In genomic region chr17:7685533-7686220, GRCh38 we compare ENCODE assay signal across 8 cellular contexts. TPM values are rescaled to one million over a fixed set of nuclear protein-coding genes. Genes with fewer than 3 reads are reported as not detected.
A peak's percentile ranks its signal among the peaks of the same experiment; 100 is the strongest.
DNase-seq lines count a peak whose midpoint lies in the region; ATAC-seq, FAIRE-seq and TF ChIP-seq lines count a peak whose summit lies in the region.

No MANE protein-coding gene starts in this region.

- H4K8ac ChIP-seq in H1 (ENCODE audit: extremely low read depth, insufficient read depth, low read length) = peak overlapping the region; percentile 100; the same call in 1 of the 2 replicates

- H3K4me1 ChIP-seq in H1 (replicated peaks in 1 of 4; ENCODE audit: control insufficient read depth in 3 of 4, insufficient read depth in 4 of 4, low read length in 3 of 4) = peaks cover 0 to 11% (median 4%) of the 10 kb centered on the region in 4 experiments; a peak in 4 of 7 replicates

- peak overlapping the region; percentile 75 to 100 (median 94) for H3K4me3 ChIP-seq in H1 (ENCODE audit: extremely low read depth in 1 of 4, insufficient read depth in 2 of 4, low read depth in 3 of 4, low read length in 4 of 4)

- H3K4me3 Mint-ChIP-seq in activated CD8-positive, alpha-beta memory T cell treated with anti-CD3 and anti-CD28 coated beads, Interleukin-2, amount 10 ng/mL, durations not matched to agents 7 days and 5 days = peak overlapping the region; percentile 96

- no peak overlapping the region for H2AFZ ChIP-seq in H1 (ENCODE audit: low read length)

- H3K27ac ChIP-seq in C4-2B (peak overlapping the region; percentile 98), H1 (ENCODE audit: low read depth, low read length) (peak overlapping the region; percentile 99)

- H3K23me2 ChIP-seq in H1 (ENCODE audit: low read depth, low read length) = peaks cover 16% of the 10 kb centered on the region

- peaks cover 7 to 10% of the 10 kb centered on the region in 2 experiments for H4K20me1 ChIP-seq in H1 (replicated peaks in 1 of 2; ENCODE audit: control insufficient read depth in 1 of 2, insufficient read depth in 2 of 2, low read length in 2 of 2)

- H3K4me2 ChIP-seq in H1 (ENCODE audit: insufficient read depth in 1 of 2, low read depth in 2 of 2, low read length in 2 of 2) = peak overlapping the region; percentile 84 to 91

- TF ChIP-seq POLR2A in H1 (IDR thresholded peaks at IDR 0.05; ENCODE audit: control extremely low read depth in 1 of 2, low read depth in 2 of 2, low read length in 2 of 2) = peak; percentile 77 to 82; a peak in 2 of 3 replicates

- H3K79me2 ChIP-seq in H1 (ENCODE audit: control insufficient read depth in 1 of 2, insufficient read depth in 2 of 2, low read length in 2 of 2) = peaks cover 25 to 71% of the 10 kb centered on the region in 2 experiments

- TF ChIP-seq CTCF in C4-2B (conservative IDR thresholded peaks at IDR 0.05) (no peak), H1 (IDR thresholded peaks at IDR 0.05; ENCODE audit: control extremely low read depth in 1 of 3, insufficient read depth in 1 of 3, low read depth in 1 of 3, low read length in 3 of 3) (no peak)

- peak; percentile 93 for DNase-seq in NOMO-1 treated with DMSO at 0.1 percent for 48 hours (lab: John Stamatoyannopoulos, UW; ENCODE audit: unreplicated experiment)
- peak; percentile 95 for DNase-seq in activated CD8-positive, alpha-beta memory T cell treated with anti-CD3 and anti-CD28 coated beads, Interleukin-2, amount 10 ng/mL, durations not matched to agents 7 days and 5 days
- DNase-seq in H1 (ENCODE audit: low read depth in 1 of 2, low spot score in 2 of 2) = peak in 1 of 2 experiments; percentile 91
- peak; percentile 96 for DNase-seq in mesenteric fat pad (ENCODE audit: low spot score)
- DNase-seq in stimulated activated CD8-positive, alpha-beta memory T cell treated with anti-CD3 and anti-CD28 coated beads, Interleukin-15, amount 100 ng/mL, for 1 hour (ENCODE audit: low read depth) = peak; percentile 73

- 0 out of 2 replicates have a peak overlapping the region, but pooled peaks have one; percentile 1 for H2BK15ac ChIP-seq in H1 (ENCODE audit: low read length)

- H4K5ac ChIP-seq in H1 (ENCODE audit: insufficient read length, low read depth, low read length) = peak overlapping the region; percentile 80

- ATAC-seq in GM19372 (IDR thresholded peaks at IDR 0.05; ENCODE audit: low read depth, unreplicated experiment) (peak; percentile 45), HG03565 (IDR thresholded peaks at IDR 0.05; ENCODE audit: unreplicated experiment) (peak; percentile 42)
- ATAC-seq in activated CD8-positive, alpha-beta memory T cell treated with anti-CD3 and anti-CD28 coated beads, Interleukin-2, amount 10 ng/mL, durations not matched to agents 7 days and 5 days = peak; percentile 65

- H3K9ac ChIP-seq in H1 (replicated peaks in 1 of 4; ENCODE audit: extremely low read depth in 1 of 4, low read depth in 3 of 4, low read length in 3 of 4) = peak overlapping the region; percentile 78 to 100 (median 98)

- peaks cover 13% of the 10 kb centered on the region for H3K79me1 ChIP-seq in H1 (ENCODE audit: low read depth, low read length)

- no peaks in the 10 kb centered on the region for H3K9me3 Mint-ChIP-seq in activated CD8-positive, alpha-beta memory T cell treated with anti-CD3 and anti-CD28 coated beads, Interleukin-2, amount 10 ng/mL, durations not matched to agents 7 days and 5 days (ENCODE audit: low read depth)

- H3K4me1 Mint-ChIP-seq in activated CD8-positive, alpha-beta memory T cell treated with anti-CD3 and anti-CD28 coated beads, Interleukin-2, amount 10 ng/mL, durations not matched to agents 7 days and 5 days = peaks cover 34% of the 10 kb centered on the region

- H2BK20ac ChIP-seq in H1 (ENCODE audit: low read length) = no peak overlapping the region

- H2BK120ac ChIP-seq in H1 (replicated peaks; ENCODE audit: low read depth, low read length) = peak overlapping the region; percentile 6

- peak overlapping the region; percentile 99; the same call in 1 of the 2 replicates for H2AK5ac ChIP-seq in H1 (ENCODE audit: low read depth, low read length)

- POLR2A ChIA-PET in H1 (lab: Charles Lee; ENCODE audit: partially characterized antibody) = interaction anchor here (0.6 to 58.0 kb wide), 26 partner anchors 18 to 451 kb away, joined by 3 to 2272 read pairs (median 5); partner anchors contain the start of genes ATP1B2, CD68, CNTROB and DNAH2

- H3K9me3 ChIP-seq in H1 (ENCODE audit: insufficient read depth in 2 of 2, low read depth in 1 of 2, low read length in 1 of 2) = no peaks in the 10 kb centered on the region

- 11% methylated on average over 44 of the region's 44 CpGs; no CpG with 5 or more reads in 1 of the 2 experiments for WGBS in H1 (ENCODE audit: extremely low coverage in 1 of 2, insufficient coverage in 1 of 2, insufficient read length in 1 of 2, insufficient replicate concordance in 2 of 2, low coverage in 1 of 2, low lambda C conversion rate in 2 of 2, missing lambda C conversion rate in 1 of 2), 2 experiments

- no peak for TF ChIP-seq EP300 in H1 (IDR thresholded peaks at IDR 0.05; ENCODE audit: borderline replicate concordance in 1 of 2, low read depth in 2 of 2, low read length in 2 of 2)

- peaks cover 0 to 4% (median 0%) of the 10 kb centered on the region in 4 experiments; a peak in 2 of 8 replicates for H3K36me3 ChIP-seq in H1 (ENCODE audit: control insufficient read depth in 2 of 4, insufficient read depth in 4 of 4, low read length in 3 of 4)

- peak overlapping the region; percentile 97 for H3K27ac Mint-ChIP-seq in activated CD8-positive, alpha-beta memory T cell treated with anti-CD3 and anti-CD28 coated beads, Interleukin-2, amount 10 ng/mL, durations not matched to agents 7 days and 5 days

- H3K27me3 ChIP-seq in H1 (replicated peaks in 1 of 4; ENCODE audit: control insufficient read depth in 3 of 4, extremely low read depth in 1 of 4, insufficient read depth in 3 of 4, low read length in 3 of 4) = no peaks in the 10 kb centered on the region

- peak overlapping the region; percentile 90 for H3K18ac ChIP-seq in H1 (ENCODE audit: extremely low read depth, low read length)

- H3K4ac ChIP-seq in H1 (replicated peaks; ENCODE audit: insufficient read length, low read depth, low read length) = peak overlapping the region; percentile 92

- peaks cover 28% of the 10 kb centered on the region for H3K36me3 Mint-ChIP-seq in activated CD8-positive, alpha-beta memory T cell treated with anti-CD3 and anti-CD28 coated beads, Interleukin-2, amount 10 ng/mL, durations not matched to agents 7 days and 5 days

- no peaks in the 10 kb centered on the region for H3K27me3 Mint-ChIP-seq in activated CD8-positive, alpha-beta memory T cell treated with anti-CD3 and anti-CD28 coated beads, Interleukin-2, amount 10 ng/mL, durations not matched to agents 7 days and 5 days

- peak overlapping the region; percentile 100 for H2BK12ac ChIP-seq in H1 (ENCODE audit: low read depth, low read length)

- H3K56ac ChIP-seq in H1 (replicated peaks; ENCODE audit: insufficient read length, low read depth, low read length) = peak overlapping the region; percentile 13

- H4K91ac ChIP-seq in H1 (replicated peaks; ENCODE audit: insufficient read length, low read length) = peak overlapping the region; percentile 12

- H3K23ac ChIP-seq in H1 (ENCODE audit: insufficient read length) = no peak overlapping the region

- peak overlapping the region; percentile 99 for H2BK5ac ChIP-seq in H1 (ENCODE audit: low read depth, low read length)

- FAIRE-seq in H1 (lab: Jason Lieb, UNC) = peak; percentile 68

- TF ChIP-seq RAD21 in H1 (IDR thresholded peaks at IDR 0.05 in 1 of 2, conservative IDR thresholded peaks at IDR 0.05 in 1 of 2; ENCODE audit: low read depth in 2 of 2, low read length in 2 of 2) = peak; percentile 5 to 9; a peak in 2 of 4 replicates

- H3K14ac ChIP-seq in H1 (ENCODE audit: insufficient read length) = no peak overlapping the region

- CTCF ChIA-PET in activated CD8-positive, alpha-beta memory T cell treated with anti-CD3 and anti-CD28 coated beads, Interleukin-2, amount 10 ng/mL, durations not matched to agents 7 days and 5 days (lab: Charles Lee) = interaction anchor here (0.7 to 6.3 kb wide), 15 partner anchors 11 to 250 kb away, joined by 3 to 81 read pairs (median 5); partner anchors contain the start of genes CD68, FXR2, MPDU1 and NAA38
- CTCF ChIA-PET in H1 (lab: Charles Lee; ENCODE audit: partially characterized antibody) = interaction anchor here (0.6 to 11.3 kb wide), 19 partner anchors 11 to 1604 kb away, joined by 3 to 199 read pairs (median 12); partner anchors contain the start of genes ATP1B2, DNAH2, EFNB3 and SAT2

RNA-seq across cellular contexts. Expression of gene TP53, which starts 1.6 kb away (rescaled TPM):
- total RNA-seq in activated CD8-positive, alpha-beta memory T cell treated with anti-CD3 and anti-CD28 coated beads, Interleukin-2, amount 10 ng/mL, durations not matched to agents 7 days and 5 days = 100 to 1,000 TPM; 137 to 171 TPM
- 198 and 210 TPM in 2 replicates for total RNA-seq in H1 (2021; fragmentation: NEBNext Ultra II Directional; extraction: Animal tissue kit (Norgen Biotek cat#: 25700))
- 143 and 149 TPM in 2 replicates for polyA plus RNA-seq in H1 (2011; rRNA removed)
- 84.3 TPM for polyA plus RNA-seq in H1 (2011; cell fraction: cytosol; rRNA removed)
- polyA plus RNA-seq in H1 (2011; cell fraction: nucleus; rRNA removed) = 102 TPM
- 174 to 217 TPM (median 194 TPM) in 4 replicates for polyA plus RNA-seq in H1 (2012, experiment 1 of 2)
- polyA plus RNA-seq in H1 (2012, experiment 2 of 2) = 263 TPM
- polyA plus RNA-seq in H1 (2013, experiment 1 of 2) = 192 TPM
- polyA plus RNA-seq in H1 (2013, experiment 2 of 2) = 190 TPM
- polyA minus RNA-seq in H1 (2011; rRNA and poly(A)+ RNA removed) = 136 TPM in 2 replicates
- polyA minus RNA-seq in H1 (2011; cell fraction: cytosol; rRNA and poly(A)+ RNA removed) = 107 TPM
- 55.7 TPM for polyA minus RNA-seq in H1 (2011; cell fraction: nucleus; rRNA and poly(A)+ RNA removed)
- 42.3 TPM for total RNA-seq in mesenteric fat pad

RNA-seq across cellular contexts. Expression of gene WRAP53, which starts 2.6 kb away (rescaled TPM):
- total RNA-seq in activated CD8-positive, alpha-beta memory T cell treated with anti-CD3 and anti-CD28 coated beads, Interleukin-2, amount 10 ng/mL, durations not matched to agents 7 days and 5 days = 10 to 100 TPM; 28.0 to 29.0 TPM
- 29.3 and 30.1 TPM in 2 replicates for total RNA-seq in H1 (2021; fragmentation: NEBNext Ultra II Directional; extraction: Animal tissue kit (Norgen Biotek cat#: 25700))
- polyA plus RNA-seq in H1 (2011; rRNA removed) = 29.2 and 38.4 TPM in 2 replicates
- 24.4 TPM for polyA plus RNA-seq in H1 (2011; cell fraction: cytosol; rRNA removed)
- polyA plus RNA-seq in H1 (2011; cell fraction: nucleus; rRNA removed) = 42.9 TPM
- polyA plus RNA-seq in H1 (2012, experiment 1 of 2) = 23.4 to 35.3 TPM (median 32.4 TPM) in 4 replicates
- polyA plus RNA-seq in H1 (2012, experiment 2 of 2) = 38.6 TPM
- polyA plus RNA-seq in H1 (2013, experiment 1 of 2) = 21.8 TPM
- polyA plus RNA-seq in H1 (2013, experiment 2 of 2) = 19.4 TPM
- polyA minus RNA-seq in H1 (2011; rRNA and poly(A)+ RNA removed) = 14.3 and 16.1 TPM in 2 replicates
- 12.0 TPM for polyA minus RNA-seq in H1 (2011; cell fraction: cytosol; rRNA and poly(A)+ RNA removed)
- polyA minus RNA-seq in H1 (2011; cell fraction: nucleus; rRNA and poly(A)+ RNA removed) = 10.0 TPM
- total RNA-seq in mesenteric fat pad = 4.9 TPM

RNA-seq across cellular contexts. Expression of gene EFNB3, which starts 19.3 kb away (rescaled TPM):
- total RNA-seq in activated CD8-positive, alpha-beta memory T cell treated with anti-CD3 and anti-CD28 coated beads, Interleukin-2, amount 10 ng/mL, durations not matched to agents 7 days and 5 days = not detected
- total RNA-seq in H1 (2021; fragmentation: NEBNext Ultra II Directional; extraction: Animal tissue kit (Norgen Biotek cat#: 25700)) = 15.0 and 16.0 TPM in 2 replicates
- 27.1 and 27.3 TPM in 2 replicates for polyA plus RNA-seq in H1 (2011; rRNA removed)
- 19.9 TPM for polyA plus RNA-seq in H1 (2011; cell fraction: cytosol; rRNA removed)
- 40.5 TPM for polyA plus RNA-seq in H1 (2011; cell fraction: nucleus; rRNA removed)
- 15.2 to 17.2 TPM (median 16.3 TPM) in 4 replicates for polyA plus RNA-seq in H1 (2012, experiment 1 of 2)
- polyA plus RNA-seq in H1 (2012, experiment 2 of 2) = 20.2 TPM
- polyA plus RNA-seq in H1 (2013, experiment 1 of 2) = 18.0 TPM
- polyA plus RNA-seq in H1 (2013, experiment 2 of 2) = 18.9 TPM
- 14.9 and 18.5 TPM in 2 replicates for polyA minus RNA-seq in H1 (2011; rRNA and poly(A)+ RNA removed)
- 8.7 TPM for polyA minus RNA-seq in H1 (2011; cell fraction: cytosol; rRNA and poly(A)+ RNA removed)
- 9.7 TPM for polyA minus RNA-seq in H1 (2011; cell fraction: nucleus; rRNA and poly(A)+ RNA removed)
- 0.58 TPM for total RNA-seq in mesenteric fat pad

RNA-seq across cellular contexts. Expression of gene DNAH2, which starts 31.9 kb away (rescaled TPM):
- not detected for total RNA-seq in activated CD8-positive, alpha-beta memory T cell treated with anti-CD3 and anti-CD28 coated beads, Interleukin-2, amount 10 ng/mL, durations not matched to agents 7 days and 5 days
- total RNA-seq in H1 (2021; fragmentation: NEBNext Ultra II Directional; extraction: Animal tissue kit (Norgen Biotek cat#: 25700)) = 0.13 and 0.21 TPM in 2 replicates
- 0.18 and 0.25 TPM in 2 replicates for polyA plus RNA-seq in H1 (2011; rRNA removed)
- 0.27 TPM for polyA plus RNA-seq in H1 (2011; cell fraction: cytosol; rRNA removed)
- 0.86 TPM for polyA plus RNA-seq in H1 (2011; cell fraction: nucleus; rRNA removed)
- polyA plus RNA-seq in H1 (2012, experiment 1 of 2) = 0.04 to 0.18 TPM (median 0.11 TPM) in 4 replicates
- 0.13 TPM for polyA plus RNA-seq in H1 (2012, experiment 2 of 2)
- 0.12 TPM for polyA plus RNA-seq in H1 (2013, experiment 1 of 2)
- 0.06 TPM for polyA plus RNA-seq in H1 (2013, experiment 2 of 2)
- 0.32 and 0.50 TPM in 2 replicates for polyA minus RNA-seq in H1 (2011; rRNA and poly(A)+ RNA removed)
- polyA minus RNA-seq in H1 (2011; cell fraction: cytosol; rRNA and poly(A)+ RNA removed) = 0.44 TPM
- 0.50 TPM for polyA minus RNA-seq in H1 (2011; cell fraction: nucleus; rRNA and poly(A)+ RNA removed)
- 0.26 TPM for total RNA-seq in mesenteric fat pad

RNA-seq across cellular contexts. Expression of gene ATP1B2, which starts 35.0 kb away (rescaled TPM):
- under 1 TPM in 1 of 2 experiments, not detected in 1; 0.47 TPM for total RNA-seq in activated CD8-positive, alpha-beta memory T cell treated with anti-CD3 and anti-CD28 coated beads, Interleukin-2, amount 10 ng/mL, durations not matched to agents 7 days and 5 days
- 19.8 and 21.0 TPM in 2 replicates for total RNA-seq in H1 (2021; fragmentation: NEBNext Ultra II Directional; extraction: Animal tissue kit (Norgen Biotek cat#: 25700))
- polyA plus RNA-seq in H1 (2011; rRNA removed) = 9.1 and 12.6 TPM in 2 replicates
- 4.0 TPM for polyA plus RNA-seq in H1 (2011; cell fraction: cytosol; rRNA removed)
- 10.8 TPM for polyA plus RNA-seq in H1 (2011; cell fraction: nucleus; rRNA removed)
- 14.7 to 25.4 TPM (median 20.2 TPM) in 4 replicates for polyA plus RNA-seq in H1 (2012, experiment 1 of 2)
- polyA plus RNA-seq in H1 (2012, experiment 2 of 2) = 18.6 TPM
- polyA plus RNA-seq in H1 (2013, experiment 1 of 2) = 36.4 TPM
- 38.8 TPM for polyA plus RNA-seq in H1 (2013, experiment 2 of 2)
- 12.0 and 12.6 TPM in 2 replicates for polyA minus RNA-seq in H1 (2011; rRNA and poly(A)+ RNA removed)
- polyA minus RNA-seq in H1 (2011; cell fraction: cytosol; rRNA and poly(A)+ RNA removed) = 19.2 TPM
- polyA minus RNA-seq in H1 (2011; cell fraction: nucleus; rRNA and poly(A)+ RNA removed) = 9.9 TPM
- total RNA-seq in mesenteric fat pad = 1.4 TPM

Comparison
In these comparisons a context has a peak if more than half of its experiments do, and no peak if none do; other contexts are left out.
1. RNA of gene EFNB3, which starts 19.3 kb away (total RNA-seq): 15.0 to 16.0 TPM in H1; 0.58 TPM in mesenteric fat pad (single experiment) and not detected in activated CD8-positive, alpha-beta memory T cell treated with anti-CD3 and anti-CD28 coated beads, Interleukin-2, amount 10 ng/mL, durations not matched to agents 7 days and 5 days; every median in the first group is over 10 times any median in the second.
2. Peak in every context shown above with its lines, with median percentiles within 50 percentile points of each other: ATAC-seq.